Comparison of ENCODE assay signal across 11 cellular contexts in the genomic region with DNA sequence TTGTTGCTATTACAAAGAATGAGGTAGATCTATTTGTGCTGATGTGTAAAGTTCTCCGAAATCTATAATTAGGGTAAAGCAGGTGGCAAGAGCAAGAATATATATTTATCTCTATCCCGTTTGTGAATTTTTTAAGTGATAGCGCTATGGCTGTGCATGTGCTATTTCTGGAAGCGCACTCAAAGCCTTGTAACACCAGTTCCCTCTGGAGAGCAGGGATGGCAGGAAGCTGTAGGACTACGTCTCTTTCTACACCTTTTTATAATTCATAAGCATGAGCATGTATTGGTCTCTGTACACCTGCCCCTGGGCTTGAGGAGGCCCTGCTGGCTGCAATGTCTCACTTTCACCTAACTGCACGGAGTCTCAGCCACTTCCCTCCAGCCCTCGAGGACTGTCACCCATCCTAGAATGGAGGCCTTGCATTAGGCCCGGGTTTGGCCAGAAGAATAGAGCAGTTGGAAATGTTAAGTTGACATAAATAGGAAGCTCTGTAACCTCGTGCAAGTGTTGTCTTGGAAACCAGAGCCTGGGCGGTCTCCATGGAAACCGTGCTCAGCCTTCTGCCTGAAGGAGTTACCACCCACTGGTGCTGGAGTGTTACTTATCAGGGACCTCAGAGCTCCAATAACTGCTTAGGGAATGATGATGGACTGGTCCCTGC. TPM values are rescaled to one million over a fixed set of nuclear protein-coding genes. Genes with fewer than 3 reads are reported as not detected.
A peak's percentile ranks its signal among the peaks of the same experiment; 100 is the strongest.
DNase-seq lines count a peak whose midpoint lies in the region; ATAC-seq, FAIRE-seq and TF ChIP-seq lines count a peak whose summit lies in the region.
"Had no signal": no experiment of that assay in that cellular context is flagged by ENCODE, and none has a peak within 500 bp of the region (broad histone marks: within the 10 kb centered on the region; RNA-seq: fewer than 3 reads in every experiment).

No MANE protein-coding gene starts in this region.

- peak; percentile 75 for DNase-seq in GM23338 (ENCODE audit: low spot score)
- DNase-seq in NCI-H446 treated with DMSO at 0.1 percent for 48 hours (lab: John Stamatoyannopoulos, UW): peak; percentile 11
- peak in 1 of 2 experiments; percentile 68 for DNase-seq in H1 (ENCODE audit: low read depth in 1 of 2, low spot score in 2 of 2)
- DNase-seq in retina: peak; percentile 87
- no peak for DNase-seq in CD4-positive, alpha-beta memory T cell
- no peak for DNase-seq in NCI-H226
- DNase-seq: NCI-H2081 treated with DMSO at 0.1 percent for 48 hours had no signal

- POLR2A ChIA-PET in H1 (lab: Charles Lee; ENCODE audit: partially characterized antibody): interaction anchor here (0.9 to 2.1 kb wide), 8 partner anchors 10 to 153 kb away, joined by 3 to 10 read pairs (median 4); a partner anchor contains a TSS
- POLR2A ChIA-PET in CD4-positive, alpha-beta memory T cell (lab: Charles Lee; ENCODE audit: partially characterized antibody): no interaction called here

- peaks cover 3% of the 10 kb centered on the region; the same call in 2 of the 3 replicates for H3K36me3 Mint-ChIP-seq in GM23338 (ENCODE audit: low read depth)
- H3K36me3 Mint-ChIP-seq in CD4-positive, alpha-beta memory T cell: no peaks in the 10 kb centered on the region

- no peak overlapping the region for H3K4ac ChIP-seq in H1 (replicated peaks; ENCODE audit: insufficient read length, low read depth, low read length)

- no peaks in the 10 kb centered on the region for H3F3A ChIP-seq in GM23338 (replicated peaks; ENCODE audit: low read depth)

- TF ChIP-seq CTCF in GM23338 (conservative IDR thresholded peaks at IDR 0.05; ENCODE audit: low read depth in 2 of 2) (no peak), H1 (IDR thresholded peaks at IDR 0.05; ENCODE audit: control extremely low read depth in 1 of 3, insufficient read depth in 1 of 3, low read depth in 1 of 3, low read length in 3 of 3) (no peak)

- H3K18ac ChIP-seq in H1 (ENCODE audit: extremely low read depth, low read length): no peak overlapping the region

- CTCF ChIA-PET in H1 (lab: Charles Lee; ENCODE audit: partially characterized antibody): interaction anchor here (0.8 to 2.3 kb wide), 11 partner anchors 10 to 102 kb away, joined by 3 to 8 read pairs (median 4); a partner anchor contains a TSS
- CTCF ChIA-PET in CD4-positive, alpha-beta memory T cell (lab: Charles Lee; ENCODE audit: partially characterized antibody): interaction anchor here (1.3 kb wide), 1 partner anchor 102 kb away, joined by 3 read pairs; no protein-coding TSS in a partner anchor

- 0 out of 2 replicates have a peak overlapping the region, but pooled peaks have one; percentile 68 for H2BK12ac ChIP-seq in H1 (ENCODE audit: low read depth, low read length)

- peaks cover 24% of the 10 kb centered on the region for H3K4me1 Mint-ChIP-seq in GM23338
- H3K4me1 Mint-ChIP-seq in CD4-positive, alpha-beta memory T cell: peaks cover 0 to 11% (median 4%) of the 10 kb centered on the region in 4 donors

- no peak overlapping the region for H3K23ac ChIP-seq in H1 (ENCODE audit: insufficient read length)

- H3K79me1 ChIP-seq in H1 (ENCODE audit: low read depth, low read length): no peaks in the 10 kb centered on the region

- no peak for TF ChIP-seq RAD21 in H1 (IDR thresholded peaks at IDR 0.05 in 1 of 2, conservative IDR thresholded peaks at IDR 0.05 in 1 of 2; ENCODE audit: low read depth in 2 of 2, low read length in 2 of 2)

- H2BK120ac ChIP-seq in H1 (replicated peaks; ENCODE audit: low read depth, low read length): no peak overlapping the region

- no peaks in the 10 kb centered on the region for H3K9me2 ChIP-seq in GM23338 (ENCODE audit: insufficient read depth)

- H3K9me3 Mint-ChIP-seq in GM23338: no peaks in the 10 kb centered on the region
- no peaks in the 10 kb centered on the region for H3K9me3 Mint-ChIP-seq in CD4-positive, alpha-beta memory T cell
- H3K9me3 Mint-ChIP-seq: activated T-helper 2 cell treated with anti-CD3 and anti-CD28 coated beads, Interferon-gamma antibody, Interleukin-2, Interleukin-4, amounts not matched to agents 10 μg/mL and 5 μg/mL and 100 μg/mL, durations not matched to agents 14 hours and 24 hours and 36 hours had no signal

- 71% methylated on average over 11 of the region's 11 CpGs; no CpG with 5 or more reads in 1 of the 2 experiments for WGBS in H1 (ENCODE audit: extremely low coverage in 1 of 2, insufficient coverage in 1 of 2, insufficient read length in 1 of 2, insufficient replicate concordance in 2 of 2, low coverage in 1 of 2, low lambda C conversion rate in 2 of 2, missing lambda C conversion rate in 1 of 2), 2 experiments

- H3K56ac ChIP-seq in H1 (replicated peaks; ENCODE audit: insufficient read length, low read depth, low read length): no peak overlapping the region

- no peak overlapping the region for H3K27ac ChIP-seq in GM23338 (ENCODE audit: low read depth)
- H3K27ac ChIP-seq in H1 (ENCODE audit: low read depth, low read length): no peak overlapping the region
- H3K27ac ChIP-seq in CD4-positive, alpha-beta memory T cell (ENCODE audit: low read depth, low read length): no peak overlapping the region

- no peaks in the 10 kb centered on the region for H3K79me2 ChIP-seq in GM23338 (replicated peaks; ENCODE audit: insufficient read depth)
- H3K79me2 ChIP-seq in H1 (ENCODE audit: control insufficient read depth in 1 of 2, insufficient read depth in 2 of 2, low read length in 2 of 2): no peaks in the 10 kb centered on the region

- H3K9ac ChIP-seq in H1 (replicated peaks in 1 of 4; ENCODE audit: extremely low read depth in 1 of 4, low read depth in 3 of 4, low read length in 3 of 4): no peak overlapping the region

- H4K5ac ChIP-seq in H1 (ENCODE audit: insufficient read length, low read depth, low read length): no peak overlapping the region

- H3K4me3 ChIP-seq in GM23338: no peak overlapping the region
- no peak overlapping the region for H3K4me3 ChIP-seq in H1 (ENCODE audit: extremely low read depth in 1 of 4, insufficient read depth in 2 of 4, low read depth in 3 of 4, low read length in 4 of 4)
- H3K4me3 ChIP-seq in CD4-positive, alpha-beta memory T cell (ENCODE audit: low read length in 2 of 2): no peak overlapping the region
- H3K4me3 ChIP-seq: lung had no signal

- H4K8ac ChIP-seq in H1 (ENCODE audit: extremely low read depth, insufficient read depth, low read length): no peak overlapping the region

- H3K27me3 ChIP-seq in GM23338 (ENCODE audit: insufficient read depth) (no peaks in the 10 kb centered on the region), H1 (replicated peaks in 1 of 4; ENCODE audit: control insufficient read depth in 3 of 4, extremely low read depth in 1 of 4, insufficient read depth in 3 of 4, low read length in 3 of 4) (no peaks in the 10 kb centered on the region)
- no peaks in the 10 kb centered on the region for H3K27me3 ChIP-seq in CD4-positive, alpha-beta memory T cell (ENCODE audit: insufficient read depth, low read length)

- H3K9me3 ChIP-seq in H1 (ENCODE audit: insufficient read depth in 2 of 2, low read depth in 1 of 2, low read length in 1 of 2): no peaks in the 10 kb centered on the region
- no peaks in the 10 kb centered on the region for H3K9me3 ChIP-seq in CD4-positive, alpha-beta memory T cell (ENCODE audit: control insufficient read depth in 1 of 2, low read length in 2 of 2)

- H3K27ac Mint-ChIP-seq in GM23338: no peak overlapping the region
- no peak overlapping the region for H3K27ac Mint-ChIP-seq in CD4-positive, alpha-beta memory T cell
- H3K27ac Mint-ChIP-seq: activated T-helper 2 cell treated with anti-CD3 and anti-CD28 coated beads, Interferon-gamma antibody, Interleukin-2, Interleukin-4, amounts not matched to agents 10 μg/mL and 5 μg/mL and 100 μg/mL, durations not matched to agents 14 hours and 24 hours and 36 hours; stimulated activated naive CD8-positive, alpha-beta T cell treated with anti-CD3 and anti-CD28 coated beads, Interleukin-15, Interleukin-2, amounts not matched to agents 100 ng/mL and 50 ng/mL, for 24 hours had no signal

- H3K36me3 ChIP-seq in GM23338 (ENCODE audit: insufficient read depth) (no peaks in the 10 kb centered on the region), H1 (ENCODE audit: control insufficient read depth in 2 of 4, insufficient read depth in 4 of 4, low read length in 3 of 4) (no peaks in the 10 kb centered on the region; a peak in 1 of 8 replicates)
- no peaks in the 10 kb centered on the region for H3K36me3 ChIP-seq in CD4-positive, alpha-beta memory T cell (ENCODE audit: insufficient read depth, low read length)

- H3K4me3 Mint-ChIP-seq in GM23338: no peak overlapping the region
- H3K4me3 Mint-ChIP-seq in CD4-positive, alpha-beta memory T cell: no peak overlapping the region
- H3K4me3 Mint-ChIP-seq: stimulated activated naive CD8-positive, alpha-beta T cell treated with anti-CD3 and anti-CD28 coated beads, Interleukin-15, Interleukin-2, amounts not matched to agents 100 ng/mL and 50 ng/mL, for 24 hours had no signal

- H4K20me1 ChIP-seq in GM23338 (replicated peaks; ENCODE audit: insufficient read depth): no peaks in the 10 kb centered on the region
- H4K20me1 ChIP-seq in H1 (replicated peaks in 1 of 2; ENCODE audit: control insufficient read depth in 1 of 2, insufficient read depth in 2 of 2, low read length in 2 of 2): no peaks in the 10 kb centered on the region

- no peak for TF ChIP-seq EP300 in H1 (IDR thresholded peaks at IDR 0.05; ENCODE audit: borderline replicate concordance in 1 of 2, low read depth in 2 of 2, low read length in 2 of 2)

- H4K91ac ChIP-seq in H1 (replicated peaks; ENCODE audit: insufficient read length, low read length): no peak overlapping the region

- TF ChIP-seq POLR2A in H1 (IDR thresholded peaks at IDR 0.05; ENCODE audit: control extremely low read depth in 1 of 2, low read depth in 2 of 2, low read length in 2 of 2): no peak

- H3K14ac ChIP-seq in H1 (ENCODE audit: insufficient read length): no peak overlapping the region

- intact Hi-C loops in CD4-positive, alpha-beta memory T cell (cut with micrococcal nuclease): no loop called here

- ATAC-seq in GM23338 (peak; percentile 73), GM21786 (IDR thresholded peaks at IDR 0.05; ENCODE audit: unreplicated experiment) (no peak)

- H3K27me3 Mint-ChIP-seq in GM23338 (ENCODE audit: insufficient read depth, low read depth, poor library complexity): peaks cover 2% of the 10 kb centered on the region
- no peaks in the 10 kb centered on the region for H3K27me3 Mint-ChIP-seq in CD4-positive, alpha-beta memory T cell

- H3K23me2 ChIP-seq in H1 (ENCODE audit: low read depth, low read length): no peaks in the 10 kb centered on the region; the same call in 1 of the 2 replicates

- 0 out of 2 replicates have a peak overlapping the region, but pooled peaks have one; percentile 60 for H2BK5ac ChIP-seq in H1 (ENCODE audit: low read depth, low read length)

- H3K4me2 ChIP-seq in GM23338 (no peak overlapping the region), H1 (ENCODE audit: insufficient read depth in 1 of 2, low read depth in 2 of 2, low read length in 2 of 2) (no peak overlapping the region)

- no peak overlapping the region for H2AK5ac ChIP-seq in H1 (ENCODE audit: low read depth, low read length)

- no peak for FAIRE-seq in H1 (lab: Jason Lieb, UNC)

- no peak overlapping the region for H2BK20ac ChIP-seq in H1 (ENCODE audit: low read length)

- H3K4me1 ChIP-seq in GM23338 (ENCODE audit: insufficient read depth) (no peaks in the 10 kb centered on the region; the same call in 1 of the 2 replicates), H1 (replicated peaks in 1 of 4; ENCODE audit: control insufficient read depth in 3 of 4, insufficient read depth in 4 of 4, low read length in 3 of 4) (peaks cover 5 to 9% (median 7%) of the 10 kb centered on the region in 4 experiments)
- H3K4me1 ChIP-seq in CD4-positive, alpha-beta memory T cell (ENCODE audit: insufficient read depth, low read length): no peaks in the 10 kb centered on the region

- H2BK15ac ChIP-seq in H1 (ENCODE audit: low read length): no peak overlapping the region

- H2AFZ ChIP-seq in GM23338 (no peak overlapping the region), H1 (ENCODE audit: low read length) (no peak overlapping the region)

RNA-seq across cellular contexts. Expression of a gene that starts 20.9 kb away (rescaled TPM):
- 314 and 367 TPM in 2 replicates for total RNA-seq in GM23338 (2014; rRNA removed; shearing (Covaris generic))
- polyA plus RNA-seq in GM23338 (2016; fragmentation: Nextera tagmentation; extraction: Ambion mirVana): 240 and 241 TPM in 2 replicates
- 362 and 367 TPM in 2 replicates for total RNA-seq in H1 (2021; fragmentation: NEBNext Ultra II Directional; extraction: Animal tissue kit (Norgen Biotek cat#: 25700))
- 742 and 889 TPM in 2 replicates for polyA plus RNA-seq in H1 (2011; rRNA removed)
- polyA plus RNA-seq in H1 (2011; cell fraction: cytosol; rRNA removed): 714 TPM
- polyA plus RNA-seq in H1 (2011; cell fraction: nucleus; rRNA removed): 967 TPM
- 466 to 565 TPM (median 504 TPM) in 4 replicates for polyA plus RNA-seq in H1 (2012, experiment 1 of 2)
- 396 TPM for polyA plus RNA-seq in H1 (2012, experiment 2 of 2)
- 442 TPM for polyA plus RNA-seq in H1 (2013, experiment 1 of 2)
- 531 TPM for polyA plus RNA-seq in H1 (2013, experiment 2 of 2)
- 807 and 840 TPM in 2 replicates for polyA minus RNA-seq in H1 (2011; rRNA and poly(A)+ RNA removed)
- 239 TPM for polyA minus RNA-seq in H1 (2011; cell fraction: cytosol; rRNA and poly(A)+ RNA removed)
- 131 TPM for polyA minus RNA-seq in H1 (2011; cell fraction: nucleus; rRNA and poly(A)+ RNA removed)
- total RNA-seq in CD4-positive, alpha-beta memory T cell: 10 to 100 TPM; 24.1 to 24.3 TPM
- polyA plus RNA-seq in CD4-positive, alpha-beta memory T cell: 10 to 100 TPM; 32.5 to 40.8 TPM

RNA-seq across cellular contexts. Expression of a gene that starts 39.4 kb away (rescaled TPM):
- not detected in 2 replicates for total RNA-seq in GM23338 (2014; rRNA removed; shearing (Covaris generic))
- not detected in 2 replicates for polyA plus RNA-seq in GM23338 (2016; fragmentation: Nextera tagmentation; extraction: Ambion mirVana)
- not detected in 2 replicates for total RNA-seq in H1 (2021; fragmentation: NEBNext Ultra II Directional; extraction: Animal tissue kit (Norgen Biotek cat#: 25700))
- polyA plus RNA-seq in H1 (2011; rRNA removed): not detected in 2 replicates
- not detected for polyA plus RNA-seq in H1 (2011; cell fraction: cytosol; rRNA removed)
- not detected for polyA plus RNA-seq in H1 (2011; cell fraction: nucleus; rRNA removed)
- not detected in 4 replicates for polyA plus RNA-seq in H1 (2012, experiment 1 of 2)
- not detected for polyA plus RNA-seq in H1 (2012, experiment 2 of 2)
- not detected for polyA plus RNA-seq in H1 (2013, experiment 1 of 2)
- polyA plus RNA-seq in H1 (2013, experiment 2 of 2): not detected
- polyA minus RNA-seq in H1 (2011; rRNA and poly(A)+ RNA removed): not detected in 2 replicates
- polyA minus RNA-seq in H1 (2011; cell fraction: cytosol; rRNA and poly(A)+ RNA removed): not detected
- not detected for polyA minus RNA-seq in H1 (2011; cell fraction: nucleus; rRNA and poly(A)+ RNA removed)
- total RNA-seq in CD4-positive, alpha-beta memory T cell: 1 to 10 TPM; 8.1 to 8.3 TPM
- 1 to 10 TPM in 1 of 2 donors, not detected in 1; 2.4 TPM for polyA plus RNA-seq in CD4-positive, alpha-beta memory T cell

Comparison
In these comparisons a context has a peak if more than half of its experiments do, and no peak if none do; other contexts are left out.
1. DNase-seq: peak in GM23338 (single experiment), NCI-H446 treated with DMSO at 0.1 percent for 48 hours (single experiment) and retina (single experiment); none in CD4-positive, alpha-beta memory T cell (0 of 5) and NCI-H226 (single experiment).
2. RNA of a gene that starts 20.9 kb away (total RNA-seq): 314 to 367 TPM in GM23338 and 362 to 367 TPM in H1; 24.1 to 24.3 TPM in CD4-positive, alpha-beta memory T cell; every median in the first group is over 10 times any median in the second.